Comparison of ENCODE assay signal across 12 cellular contexts in the genomic region with DNA sequence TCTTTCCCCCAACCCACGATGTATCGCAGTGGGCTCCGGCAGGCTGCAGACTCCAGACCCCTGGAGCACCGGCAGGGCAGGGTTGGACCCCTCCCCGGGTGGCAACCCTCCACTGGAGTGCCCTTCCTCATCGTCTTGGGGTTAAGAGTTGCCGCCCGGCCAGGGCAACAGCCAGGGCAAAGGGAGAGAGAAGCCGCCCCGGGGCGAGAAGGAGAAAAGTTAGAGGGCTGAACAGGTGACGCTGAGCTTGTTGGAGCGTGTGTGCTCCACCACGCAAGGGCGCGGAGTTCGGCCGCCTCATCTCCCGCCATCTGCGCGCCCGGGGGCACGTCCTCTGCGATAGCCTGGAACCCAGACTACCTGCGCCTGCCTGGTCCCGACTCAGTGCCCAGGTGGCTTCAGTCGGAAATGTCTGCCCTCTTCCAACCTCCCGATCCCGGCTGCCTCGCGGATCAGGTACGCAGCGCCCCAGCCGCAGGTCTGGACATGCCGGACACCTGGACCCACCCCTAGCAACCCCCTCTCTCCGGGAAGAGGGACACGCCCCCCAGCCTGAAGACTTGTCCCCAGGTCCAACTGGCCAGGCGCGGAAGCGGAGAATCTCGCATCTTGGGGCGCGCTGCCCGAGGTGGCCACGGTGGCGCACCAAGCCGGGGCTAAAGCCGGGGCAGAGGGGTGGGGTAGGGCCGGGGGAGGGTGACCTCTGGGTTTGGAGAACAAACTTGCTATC. TPM values are rescaled to one million over a fixed set of nuclear protein-coding genes. Genes with fewer than 3 reads are reported as not detected.
DNase-seq lines count a peak whose midpoint lies in the region; ATAC-seq, FAIRE-seq and TF ChIP-seq lines count a peak whose summit lies in the region.
"Had no signal": no experiment of that assay in that cellular context is flagged by ENCODE, and none has a peak within 500 bp of the region (broad histone marks: within the 10 kb centered on the region; RNA-seq: fewer than 3 reads in every experiment).

No MANE protein-coding gene starts in this region.

- POLR2A ChIA-PET in CD8-positive, alpha-beta memory T cell (lab: Charles Lee): no interaction called here

- H3K4me1 ChIP-seq in CD8-positive, alpha-beta memory T cell (ENCODE audit: insufficient read depth, low read length): peaks cover 18% of the 10 kb centered on the region
- no peaks in the 10 kb centered on the region for H3K4me1 ChIP-seq in endodermal cell (ENCODE audit: control insufficient read depth, insufficient read depth, low read length)
- peaks cover 0 to 21% (median 18%) of the 10 kb centered on the region in 3 donors for H3K4me1 ChIP-seq in gastroesophageal sphincter

- DNase-seq in CD8-positive, alpha-beta memory T cell: no peak
- DNase-seq in NCI-H146 treated with DMSO at 0.1 percent for 48 hours (lab: John Stamatoyannopoulos, UW; ENCODE audit: unreplicated experiment) (peak; percentile 64), endodermal cell (peak; percentile 76), nephron progenitor cell (peak; percentile 31), GM19239 (ENCODE audit: insufficient read length, low spot score) (no peak), iPS-NIHi7 (ENCODE audit: extremely low spot score) (no peak), KBM-7 (no peak)
- DNase-seq: activated effector memory CD4-positive, alpha-beta T cell treated with anti-CD3 and anti-CD28 coated beads, Interleukin-2, amount 50 U/mL, for 16 hours; MV-4-11; T-helper 1 cell had no signal

- peaks cover 59 to 61% of the 10 kb centered on the region in 2 donors for H3K27me3 Mint-ChIP-seq in CD8-positive, alpha-beta memory T cell
- H3K27me3 Mint-ChIP-seq in endodermal cell (ENCODE audit: insufficient read depth): peaks cover 84% of the 10 kb centered on the region
- H3K27me3 Mint-ChIP-seq in nephron progenitor cell (ENCODE audit: low read depth, poor library complexity): peaks cover 99% of the 10 kb centered on the region

- TF ChIP-seq POLR2A in gastroesophageal sphincter (IDR thresholded peaks at IDR 0.05): no peak

- CTCF ChIA-PET in CD8-positive, alpha-beta memory T cell (lab: Charles Lee): no interaction called here

- H3K27me3 ChIP-seq in CD8-positive, alpha-beta memory T cell (ENCODE audit: insufficient read depth, low read length, poor library complexity, severe bottlenecking): peaks cover 42% of the 10 kb centered on the region
- H3K27me3 ChIP-seq in endodermal cell (ENCODE audit: control insufficient read depth, insufficient read depth, low read length, poor library complexity, severe bottlenecking) (peaks cover 87% of the 10 kb centered on the region), gastroesophageal sphincter (peaks cover 65% of the 10 kb centered on the region)

- TF ChIP-seq EP300 in gastroesophageal sphincter (IDR thresholded peaks at IDR 0.05): no peak

- in situ Hi-C loops in KBM-7 (cut with MboI; ENCODE audit: low pct_unique_long_range_greater_than_20kb, low sequenced_read_pairs): no loop called here

- H3K36me3 ChIP-seq in CD8-positive, alpha-beta memory T cell (ENCODE audit: insufficient read depth, low read length): no peaks in the 10 kb centered on the region
- H3K36me3 ChIP-seq in endodermal cell (ENCODE audit: control insufficient read depth, insufficient read depth, low read length): no peaks in the 10 kb centered on the region
- no peaks in the 10 kb centered on the region for H3K36me3 ChIP-seq in gastroesophageal sphincter
- H3K36me3 ChIP-seq: neutrophil had no signal

- peaks cover 0 to 22% (median 14%) of the 10 kb centered on the region in 3 donors for H3K4me1 Mint-ChIP-seq in CD8-positive, alpha-beta memory T cell
- H3K4me1 Mint-ChIP-seq in endodermal cell (peaks cover 9% of the 10 kb centered on the region), nephron progenitor cell (peaks cover 18% of the 10 kb centered on the region)

- FAIRE-seq in GM19239 (lab: Jason Lieb, UNC): no peak

- H3K4me3 Mint-ChIP-seq in CD8-positive, alpha-beta memory T cell: peak overlapping the region; percentile 21 to 88 (median 65)
- peak overlapping the region; percentile 58 for H3K4me3 Mint-ChIP-seq in endodermal cell
- peak overlapping the region; percentile 63 for H3K4me3 Mint-ChIP-seq in nephron progenitor cell

- 8 to 9% methylated on average over 23 to 49 of the region's 49 CpGs for WGBS in endodermal cell (ENCODE audit: insufficient coverage in 1 of 2, insufficient read length in 1 of 2), 2 experiments
- WGBS in gastroesophageal sphincter (ENCODE audit: low coverage in 1 of 2), 2 donors: no CpG with 5 or more reads among the region's 49 CpGs

- H3K9me3 Mint-ChIP-seq in CD8-positive, alpha-beta memory T cell: no peaks in the 10 kb centered on the region
- H3K9me3 Mint-ChIP-seq in endodermal cell (no peaks in the 10 kb centered on the region), nephron progenitor cell (no peaks in the 10 kb centered on the region)

- no peaks in the 10 kb centered on the region for H3K36me3 Mint-ChIP-seq in CD8-positive, alpha-beta memory T cell
- H3K36me3 Mint-ChIP-seq in endodermal cell (ENCODE audit: low read depth): no peaks in the 10 kb centered on the region
- H3K36me3 Mint-ChIP-seq in nephron progenitor cell (ENCODE audit: low read depth): no peaks in the 10 kb centered on the region

- no peaks in the 10 kb centered on the region for H3K9me3 ChIP-seq in CD8-positive, alpha-beta memory T cell (ENCODE audit: low read length)
- H3K9me3 ChIP-seq in endodermal cell (ENCODE audit: control insufficient read depth, low read length) (no peaks in the 10 kb centered on the region), gastroesophageal sphincter (no peaks in the 10 kb centered on the region)
- H3K9me3 ChIP-seq: neutrophil had no signal

- ATAC-seq in gastroesophageal sphincter: no peak

- H3K9ac ChIP-seq in endodermal cell (ENCODE audit: extremely low read depth, low read length, poor library complexity, severe bottlenecking): no peak overlapping the region

- H3K4me3 ChIP-seq in CD8-positive, alpha-beta memory T cell (ENCODE audit: low read length): peak overlapping the region; percentile 12
- H3K4me3 ChIP-seq in endodermal cell (ENCODE audit: low read length): peak overlapping the region; percentile 74
- H3K4me3 ChIP-seq in gastroesophageal sphincter: peak overlapping the region in 1 of 2 donors; percentile 49

- no peak overlapping the region for H3K27ac ChIP-seq in CD8-positive, alpha-beta memory T cell (ENCODE audit: low read depth, low read length)
- no peak overlapping the region for H3K27ac ChIP-seq in endodermal cell (ENCODE audit: low read depth, low read length)
- no peak overlapping the region for H3K27ac ChIP-seq in gastroesophageal sphincter
- H3K27ac ChIP-seq: neutrophil had no signal

- peak overlapping the region in 1 of 8 donors; percentile 21 for H3K27ac Mint-ChIP-seq in CD8-positive, alpha-beta memory T cell
- H3K27ac Mint-ChIP-seq in endodermal cell: no peak overlapping the region
- H3K27ac Mint-ChIP-seq in nephron progenitor cell: no peak overlapping the region

- TF ChIP-seq CTCF in endodermal cell (conservative IDR thresholded peaks at IDR 0.05) (no peak), nephron progenitor cell (IDR thresholded peaks at IDR 0.05) (no peak), gastroesophageal sphincter (IDR thresholded peaks at IDR 0.05) (no peak)

RNA-seq across cellular contexts. Expression of a gene that starts 1.1 kb away (rescaled TPM):
- total RNA-seq in CD8-positive, alpha-beta memory T cell: under 1 TPM; 0.48 to 0.91 TPM
- polyA plus RNA-seq in CD8-positive, alpha-beta memory T cell: not detected
- total RNA-seq in endodermal cell (10 to 100 TPM in 1 of 2 donors, 1 to 10 TPM in 1; 5.6 to 10.9 TPM), gastroesophageal sphincter (1 to 10 TPM in 1 of 4 donors, under 1 TPM in 3; 0.35 to 2.5 (median 0.73) TPM)
- polyA plus RNA-seq in endodermal cell (2013, experiment 1 of 2): 1.4 TPM
- 0.50 TPM for polyA plus RNA-seq in endodermal cell (2013, experiment 2 of 2)

RNA-seq across cellular contexts. Expression of a gene that starts 28.7 kb away (rescaled TPM):
- 1 to 10 TPM; 5.4 to 8.0 TPM for total RNA-seq in CD8-positive, alpha-beta memory T cell
- 67.9 TPM for polyA plus RNA-seq in CD8-positive, alpha-beta memory T cell
- total RNA-seq in endodermal cell (1 to 10 TPM; 3.0 TPM), gastroesophageal sphincter (1 to 10 TPM in 2 of 4 donors, under 1 TPM in 2; 0.50 to 3.0 (median 1.2) TPM)
- polyA plus RNA-seq in endodermal cell (2013, experiment 1 of 2): 1.0 TPM
- 1.3 TPM for polyA plus RNA-seq in endodermal cell (2013, experiment 2 of 2)

Comparison
In these comparisons a context has a peak if more than half of its experiments do, and no peak if none do; other contexts are left out.
1. DNase-seq: peak in NCI-H146 treated with DMSO at 0.1 percent for 48 hours (single experiment), endodermal cell (single experiment) and nephron progenitor cell (single experiment); none in CD8-positive, alpha-beta memory T cell (0 of 5), GM19239 (single experiment), iPS-NIHi7 (single experiment) and KBM-7 (single experiment).
2. Peak in every context shown above with its lines, with median percentiles within 50 percentile points of each other: H3K4me3 Mint-ChIP-seq.